Comparison of ENCODE assay signal across 22 cellular contexts in genomic region chr9:129307227-129307970, GRCh38.
A peak's percentile ranks its signal among the peaks of the same experiment; 100 is the strongest.
DNase-seq lines count a peak whose midpoint lies in the region; ATAC-seq and TF ChIP-seq lines count a peak whose summit lies in the region.
"Had no signal": no experiment of that assay in that cellular context is flagged by ENCODE, and none has a peak within 500 bp of the region (broad histone marks: within the 10 kb centered on the region; RNA-seq: fewer than 3 reads in every experiment).

No MANE protein-coding gene starts in this region.

- H3K27ac ChIP-seq in upper lobe of right lung: no peak overlapping the region
- H3K27ac ChIP-seq: 22Rv1, BLaER1, Peyer's patch, psoas muscle, thoracic aorta had no signal

- ATAC-seq in Right ventricle myocardium superior (ENCODE audit: poor library complexity) (no peak), left lobe of liver (no peak), upper lobe of right lung (no peak)
- no peak for ATAC-seq in stimulated activated naive B cell treated with anti-CD40 and anti-IgM and Interleukin-4, amounts not matched to agents 10 μg/mL and 1 μg/mL and 100 μg/mL, for 72 hours (replicated peaks)
- ATAC-seq: K562; natural killer cell treated with Interleukin-12 subunit alpha and Interleukin-12 subunit beta and Interleukin-15 and Interleukin-18, amount 100 ng/mL, for 72 hours; psoas muscle had no signal

- no peaks in the 10 kb centered on the region for H3K9me3 ChIP-seq in upper lobe of right lung
- H3K9me3 ChIP-seq: psoas muscle, thoracic aorta had no signal

- H3K4me1 ChIP-seq in upper lobe of right lung: no peaks in the 10 kb centered on the region
- H3K4me1 ChIP-seq: BLaER1, Peyer's patch, psoas muscle had no signal

- H3K27me3 Mint-ChIP-seq in stimulated activated naive B cell treated with anti-CD40 and anti-IgM and Interleukin-4, amounts not matched to agents 10 μg/mL and 1 μg/mL and 100 μg/mL, for 72 hours: peaks cover 32% of the 10 kb centered on the region in 2 donors

- CTCF ChIA-PET in GM10248 (lab: Yijun Ruan, JAX): no interaction called here

- no peak overlapping the region for H3K4me3 ChIP-seq in upper lobe of right lung
- H3K4me3 ChIP-seq: BLaER1, hepatocyte, K562, Peyer's patch, psoas muscle, thoracic aorta had no signal

- H3K27me3 ChIP-seq in upper lobe of right lung: no peaks in the 10 kb centered on the region
- H3K27me3 ChIP-seq: BLaER1, hepatocyte, Peyer's patch had no signal

- no peaks in the 10 kb centered on the region for H3K4me1 Mint-ChIP-seq in stimulated activated naive B cell treated with anti-CD40 and anti-IgM and Interleukin-4, amounts not matched to agents 10 μg/mL and 1 μg/mL and 100 μg/mL, for 72 hours

- TF ChIP-seq CTCF in upper lobe of right lung (IDR thresholded peaks at IDR 0.05) (no peak), GM10248 (IDR thresholded peaks at IDR 0.05; ENCODE audit: control extremely low read depth, extremely low read depth, low read depth, missing control alignments) (no peak)

- no peak overlapping the region for H3K27ac Mint-ChIP-seq in stimulated activated naive B cell treated with anti-CD40 and anti-IgM and Interleukin-4, amounts not matched to agents 10 μg/mL and 1 μg/mL and 100 μg/mL, for 72 hours
- H3K27ac Mint-ChIP-seq: activated T-helper 2 cell treated with anti-CD3 and anti-CD28 coated beads, Interferon-gamma antibody, Interleukin-2, Interleukin-4, amounts not matched to agents 10 μg/mL and 5 μg/mL and 100 μg/mL, durations not matched to agents 14 hours and 24 hours and 36 hours; natural killer cell treated with Interleukin-12 subunit alpha and Interleukin-12 subunit beta and Interleukin-15 and Interleukin-18, amount 100 ng/mL, for 72 hours had no signal

- H3K4me3 Mint-ChIP-seq in stimulated activated naive B cell treated with anti-CD40 and anti-IgM and Interleukin-4, amounts not matched to agents 10 μg/mL and 1 μg/mL and 100 μg/mL, for 72 hours: no peak overlapping the region
- H3K4me3 Mint-ChIP-seq: natural killer cell treated with Interleukin-12 subunit alpha and Interleukin-12 subunit beta and Interleukin-15 and Interleukin-18, amount 100 ng/mL, for 72 hours had no signal

- POLR2A ChIA-PET in GM10248 (lab: Yijun Ruan, JAX): no interaction called here

- peaks cover 2 to 4% of the 10 kb centered on the region in 2 donors for H3K9me3 Mint-ChIP-seq in stimulated activated naive B cell treated with anti-CD40 and anti-IgM and Interleukin-4, amounts not matched to agents 10 μg/mL and 1 μg/mL and 100 μg/mL, for 72 hours
- H3K9me3 Mint-ChIP-seq: natural killer cell treated with Interleukin-12 subunit alpha and Interleukin-12 subunit beta and Interleukin-15 and Interleukin-18, amount 100 ng/mL, for 72 hours had no signal

- H3K36me3 ChIP-seq in upper lobe of right lung: no peaks in the 10 kb centered on the region
- H3K36me3 ChIP-seq: BLaER1, Peyer's patch, thoracic aorta had no signal

- H3K36me3 Mint-ChIP-seq in stimulated activated naive B cell treated with anti-CD40 and anti-IgM and Interleukin-4, amounts not matched to agents 10 μg/mL and 1 μg/mL and 100 μg/mL, for 72 hours: peaks cover under 1 to 5% of the 10 kb centered on the region in 2 donors
- H3K36me3 Mint-ChIP-seq: natural killer cell treated with Interleukin-12 subunit alpha and Interleukin-12 subunit beta and Interleukin-15 and Interleukin-18, amount 100 ng/mL, for 72 hours had no signal

- intact Hi-C loops in cardiac septum (cut with DNase I) (no loop called here), Right ventricle myocardium superior (cut with DNase I) (no loop called here), upper lobe of right lung (cut with DNase I) (no loop called here)

- DNase-seq in DMS153 (lab: John Stamatoyannopoulos, UW) (peak; percentile 53), DMS153 treated with DMSO at 0.1 percent for 48 hours (lab: John Stamatoyannopoulos, UW; ENCODE audit: unreplicated experiment) (no peak), cardiac septum (ENCODE audit: low spot score) (peak; percentile 12), Right ventricle myocardium superior (no peak), left lobe of liver (ENCODE audit: low spot score) (peak; percentile 21), upper lobe of right lung (peak; percentile 22), GM10248 (ENCODE audit: extremely low spot score) (no peak)
- DNase-seq in stimulated activated naive B cell treated with anti-CD40 and anti-IgM and Interleukin-4, amounts not matched to agents 10 μg/mL and 1 μg/mL and 100 μg/mL, for 72 hours: no peak
- DNase-seq: activated CD4-positive, alpha-beta T cell treated with anti-CD3 and anti-CD28 coated beads, Interleukin-2, amount 50 U/mL, for 1 hour; foreskin fibroblast; GF-D8; mesendoderm; NCI-H2081 had no signal

Comparison
In these comparisons a context has a peak if more than half of its experiments do, and no peak if none do; other contexts are left out.
1. DNase-seq: peak in DMS153 (single experiment), cardiac septum (single experiment), left lobe of liver (single experiment) and upper lobe of right lung (single experiment); none in DMS153 treated with DMSO at 0.1 percent for 48 hours (single experiment), Right ventricle myocardium superior (single experiment), stimulated activated naive B cell treated with anti-CD40 and anti-IgM and Interleukin-4, amounts not matched to agents 10 μg/mL and 1 μg/mL and 100 μg/mL, for 72 hours (single experiment) and GM10248 (single experiment).